Comparison of ENCODE assay signal across 34 cellular contexts in the genomic region with DNA sequence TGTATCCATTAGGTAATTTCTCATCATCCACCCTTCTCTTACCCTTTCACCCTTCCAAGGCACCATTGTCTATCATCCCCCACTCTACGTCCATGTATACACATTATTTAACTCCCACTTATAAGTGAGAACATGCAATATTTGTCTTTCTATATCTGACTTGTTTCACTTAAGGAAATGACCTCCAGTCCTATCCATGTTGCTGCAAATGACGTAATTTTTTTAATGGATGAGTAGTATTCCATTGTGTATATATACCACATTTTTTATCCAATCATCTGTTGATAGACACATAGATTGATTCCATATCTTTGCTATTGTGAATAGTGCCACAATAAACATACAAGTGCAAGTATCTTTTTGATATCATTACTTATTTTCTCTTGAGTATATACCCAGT.
"Had no signal": no experiment of that assay in that cellular context is flagged by ENCODE, and none has a peak within 500 bp of the region (broad histone marks: within the 10 kb centered on the region; RNA-seq: fewer than 3 reads in every experiment).

No MANE protein-coding gene starts in this region.

- DNase-seq: activated effector memory CD4-positive, alpha-beta T cell treated with anti-CD3 and anti-CD28 coated beads, Interleukin-2, amount 50 U/mL, for 16 hours; activated effector memory CD4-positive, alpha-beta T cell treated with Interleukin-2 at 50 U/mL for 16 hours; activated gamma-delta T cell; activated gamma-delta T cell treated with Interleukin-2 at 50 U/mL for 16 hours; activated naive CD4-positive, alpha-beta T cell; activated naive CD4-positive, alpha-beta T cell treated with anti-CD3 and anti-CD28 coated beads for 36 hours; activated naive CD4-positive, alpha-beta T cell treated with anti-CD3 and anti-CD28 coated beads, Interleukin-2, amount 10 ng/mL, durations not matched to agents 7 days and 5 days; activated naive CD4-positive, alpha-beta T cell treated with anti-CD3 and anti-CD28 coated beads, Interleukin-2, amount 50 U/mL, for 16 hours; activated naive CD4-positive, alpha-beta T cell treated with Interleukin-2 at 50 U/mL for 16 hours; activated naive CD8-positive, alpha-beta T cell treated with anti-CD3 and anti-CD28 coated beads for 36 hours; activated naive CD8-positive, alpha-beta T cell treated with anti-CD3 and anti-CD28 coated beads, Interleukin-2, amount 10 ng/mL, durations not matched to agents 7 days and 5 days; activated naive CD8-positive, alpha-beta T cell treated with anti-CD3 and anti-CD28 coated beads, Interleukin-2, amount 50 U/mL, for 24 hours; activated T-cell treated with anti-CD3 and anti-CD28 coated beads, Interleukin-2, amount 50 U/mL, for 1 hour; activated T-cell treated with anti-CD3 and anti-CD28 coated beads, Interleukin-2, amount 50 U/mL, for 24 hours; activated T-cell treated with anti-CD3 and anti-CD28 coated beads, Interleukin-2, amount 50 U/mL, for 4 hours; activated T-cell treated with anti-CD3 and anti-CD28 coated beads, Interleukin-2, amount 50 U/mL, for 48 hours; activated T-cell treated with anti-CD3 and anti-CD28 coated beads, Interleukin-2, amount 50 U/mL, for 72 hours; adrenal gland; amniotic stem cell; amygdala; anterior cingulate cortex; aorta; body of pancreas; brain microvascular endothelial cell; caudate nucleus; central memory CD4-positive, alpha-beta T cell; cerebellar nuclear complex had no signal

- H3K27me3 ChIP-seq: adrenal gland, ascending aorta, body of pancreas, brain microvascular endothelial cell, breast epithelium, cardiac muscle cell had no signal

- FAIRE-seq: astrocyte, bronchial epithelial cell had no signal

- H3K4me1 ChIP-seq: adrenal gland, ascending aorta, body of pancreas, breast epithelium had no signal

- H3K36me3 ChIP-seq: adrenal gland, ascending aorta, brain microvascular endothelial cell, breast epithelium, cardiac muscle cell had no signal

- H3K4me3 ChIP-seq: adrenal gland, ascending aorta, body of pancreas, breast epithelium, cardiac muscle cell had no signal

- ATAC-seq: activated naive CD4-positive, alpha-beta T cell treated with anti-CD3 and anti-CD28 coated beads, Interleukin-2, amount 50 U/mL, for 72 hours; activated naive CD8-positive, alpha-beta T cell treated with anti-CD3 and anti-CD28 coated beads, Interleukin-2, amount 50 U/mL, for 24 hours; activated T-cell treated with anti-CD3 and anti-CD28 coated beads, Interleukin-2, amount 50 U/mL, for 4 hours; activated T-cell treated with anti-CD3 and anti-CD28 coated beads, Interleukin-2, amount 50 U/mL, for 72 hours; activated T-helper 17 cell treated with anti-CD3 and anti-CD28 coated beads, Interleukin-2, amount 50 U/mL, for 72 hours; body of pancreas had no signal

- H3K9me3 ChIP-seq: ascending aorta, body of pancreas had no signal

- H3K27ac ChIP-seq: adrenal gland, ascending aorta, body of pancreas, brain microvascular endothelial cell, breast epithelium, cardiac muscle cell had no signal
